In genomic region chr3:125194061-125194848, GRCh38 we compare ENCODE assay signal across 21 cellular contexts. TPM values are rescaled to one million over a fixed set of nuclear protein-coding genes. Genes with fewer than 3 reads are reported as not detected.
A peak's percentile ranks its signal among the peaks of the same experiment; 100 is the strongest.
DNase-seq lines count a peak whose midpoint lies in the region; ATAC-seq, FAIRE-seq and TF ChIP-seq lines count a peak whose summit lies in the region.
"Had no signal": no experiment of that assay in that cellular context is flagged by ENCODE, and none has a peak within 500 bp of the region (broad histone marks: within the 10 kb centered on the region; RNA-seq: fewer than 3 reads in every experiment).

No MANE protein-coding gene starts in this region.

- in situ Hi-C loops in G401 (cut with HindIII; ENCODE audit: low sequenced_read_pairs): no loop called here

- DNase-seq in COLO668 (lab: John Stamatoyannopoulos, UW; ENCODE audit: unreplicated experiment): peak; percentile 7
- peak; percentile 58 for DNase-seq in HPDE6-E6E7 (ENCODE audit: extremely low spot score)
- DNase-seq in bronchial epithelial cell (ENCODE audit: low read depth): peak; percentile 92
- peak; percentile 73 for DNase-seq in kidney tubule cell (ENCODE audit: low spot score)
- DNase-seq in G401 (ENCODE audit: low spot score): no peak
- DNase-seq: activated CD4-positive, alpha-beta T cell treated with anti-CD3 and anti-CD28 coated beads, Interleukin-2, amount 50 U/mL, for 1 hour; activated naive CD4-positive, alpha-beta T cell treated with Interleukin-2 at 50 U/mL for 16 hours; COR-L47; DND-41; glutamatergic neuron; NCI-H1694; NCI-H526 treated with DMSO at 0.1 percent for 48 hours; right lobe of liver; stimulated activated CD4-positive, alpha-beta T cell treated with anti-CD3 and anti-CD28 coated beads, Interleukin-2, amount 100 ng/mL, for 48 hours; T-cell; transverse colon had no signal

- peaks cover 9% of the 10 kb centered on the region for H3K36me3 ChIP-seq in bronchial epithelial cell (ENCODE audit: control insufficient read depth, insufficient read depth, low read length)
- H3K36me3 ChIP-seq: BLaER1, right lobe of liver, transverse colon had no signal

- FAIRE-seq in bronchial epithelial cell (lab: Jason Lieb, UNC): peak; percentile 52
- FAIRE-seq: endometrium, RCC 7860 had no signal

- TF ChIP-seq CTCF in bronchial epithelial cell (IDR thresholded peaks at IDR 0.05; ENCODE audit: insufficient read depth, low read length, severe bottlenecking): no peak

- no peak for ATAC-seq in activated CD4-positive, CD25-positive, alpha-beta regulatory T cell treated with anti-CD3 and anti-CD28 coated beads, Interleukin-2, amount 50 U/mL, for 24 hours
- no peak for ATAC-seq in HG03460 (IDR thresholded peaks at IDR 0.05; ENCODE audit: unreplicated experiment)
- ATAC-seq: T-cell had no signal

- H3K4me3 ChIP-seq in bronchial epithelial cell (ENCODE audit: low read depth, low read length): no peak overlapping the region
- H3K4me3 ChIP-seq: BLaER1, right lobe of liver, transverse colon had no signal

- H3K27me3 ChIP-seq in bronchial epithelial cell (ENCODE audit: control insufficient read depth, insufficient read depth, low read length): no peaks in the 10 kb centered on the region
- H3K27me3 ChIP-seq: BLaER1, right lobe of liver, transverse colon had no signal

RNA-seq across cellular contexts. Expression of gene SLC12A8, which starts 18.3 kb away (rescaled TPM):
- total RNA-seq in bronchial epithelial cell: 10.9 and 19.2 TPM in 2 replicates
- total RNA-seq in G401 (2014; rRNA removed; shearing (Covaris generic)): not detected in 2 replicates

Comparison
In these comparisons a context has a peak if more than half of its experiments do, and no peak if none do; other contexts are left out.
1. RNA of gene SLC12A8, which starts 18.3 kb away (total RNA-seq): 10.9 to 19.2 TPM in bronchial epithelial cell; not detected in G401; every median in the first group is over 10 times any median in the second.